In the genomic region with DNA sequence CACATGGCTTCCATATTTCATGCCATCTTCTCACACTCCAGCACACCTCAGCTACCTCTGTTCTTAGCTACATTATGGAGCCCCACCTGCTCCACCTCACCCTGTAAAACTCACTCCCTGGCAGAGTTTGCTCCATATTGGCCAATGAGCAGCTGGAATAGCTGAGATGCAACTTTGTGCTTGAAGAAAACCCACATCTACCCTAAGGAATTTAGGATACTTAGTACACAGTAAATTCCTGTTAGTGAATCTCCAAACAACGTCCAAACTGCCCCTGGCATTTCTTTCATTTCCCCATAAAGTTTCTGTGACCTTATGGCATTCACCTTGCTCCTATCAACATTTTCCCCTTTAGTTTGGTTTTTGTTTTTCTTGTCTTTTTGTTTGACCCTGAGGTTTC, we compare ENCODE assay signal across 9 cellular contexts. TPM values are rescaled to one million over a fixed set of nuclear protein-coding genes. Genes with fewer than 3 reads are reported as not detected.
DNase-seq lines count a peak whose midpoint lies in the region; ATAC-seq, FAIRE-seq and TF ChIP-seq lines count a peak whose summit lies in the region.
"Had no signal": no experiment of that assay in that cellular context is flagged by ENCODE, and none has a peak within 500 bp of the region (broad histone marks: within the 10 kb centered on the region; RNA-seq: fewer than 3 reads in every experiment).

No MANE protein-coding gene starts in this region.

- no peak for ATAC-seq in activated naive CD8-positive, alpha-beta T cell treated with anti-CD3 and anti-CD28 coated beads, Interleukin-2, amount 10 ng/mL, durations not matched to agents 7 days and 5 days (ENCODE audit: low read depth)
- ATAC-seq in GM21717 (IDR thresholded peaks at IDR 0.05; ENCODE audit: unreplicated experiment): no peak

- H3K27ac ChIP-seq in keratinocyte (ENCODE audit: control insufficient read depth, insufficient read depth, low read length) (peak overlapping the region; percentile 42), temporal lobe (ENCODE audit: low read depth, low read length) (peak overlapping the region; percentile 14), WERI-Rb-1 (no peak overlapping the region)

- H4K20me1 ChIP-seq in keratinocyte (ENCODE audit: control insufficient read depth, extremely low read depth, insufficient read depth, low read length): peaks cover 10% of the 10 kb centered on the region

- dilution Hi-C loops in keratinocyte (cut with MboI; ENCODE audit: extremely low pct_ligation_motif_present, low sequenced_read_pairs): no loop called here

- H3K4me3 Mint-ChIP-seq in activated naive CD4-positive, alpha-beta T cell treated with anti-CD3 and anti-CD28 coated beads for 36 hours: no peak overlapping the region
- H3K4me3 Mint-ChIP-seq in activated naive CD8-positive, alpha-beta T cell treated with anti-CD3 and anti-CD28 coated beads, Interleukin-2, amount 10 ng/mL, durations not matched to agents 7 days and 5 days: peak overlapping the region; percentile 17

- peaks cover 8% of the 10 kb centered on the region for H3K27me3 Mint-ChIP-seq in activated naive CD4-positive, alpha-beta T cell treated with anti-CD3 and anti-CD28 coated beads for 36 hours (ENCODE audit: low read depth)
- no peaks in the 10 kb centered on the region for H3K27me3 Mint-ChIP-seq in activated naive CD8-positive, alpha-beta T cell treated with anti-CD3 and anti-CD28 coated beads, Interleukin-2, amount 10 ng/mL, durations not matched to agents 7 days and 5 days

- H3K4me3 ChIP-seq in keratinocyte (ENCODE audit: control insufficient read depth in 2 of 3, extremely low read depth in 1 of 3, insufficient read depth in 2 of 3, low read depth in 1 of 3, low read length in 3 of 3) (peak overlapping the region in 1 of 3 experiments; percentile 4), WERI-Rb-1 (ENCODE audit: low read depth, low read length) (no peak overlapping the region)

- H3K9me3 Mint-ChIP-seq in activated naive CD4-positive, alpha-beta T cell treated with anti-CD3 and anti-CD28 coated beads for 36 hours: no peaks in the 10 kb centered on the region
- H3K9me3 Mint-ChIP-seq in activated naive CD8-positive, alpha-beta T cell treated with anti-CD3 and anti-CD28 coated beads, Interleukin-2, amount 10 ng/mL, durations not matched to agents 7 days and 5 days: no peaks in the 10 kb centered on the region

- H3K27ac Mint-ChIP-seq in activated naive CD4-positive, alpha-beta T cell treated with anti-CD3 and anti-CD28 coated beads for 36 hours: peak overlapping the region; percentile 67
- peak overlapping the region; percentile 22 for H3K27ac Mint-ChIP-seq in activated naive CD8-positive, alpha-beta T cell treated with anti-CD3 and anti-CD28 coated beads, Interleukin-2, amount 10 ng/mL, durations not matched to agents 7 days and 5 days

- intact Hi-C loops in activated naive CD4-positive, alpha-beta T cell treated with anti-CD3 and anti-CD28 coated beads for 36 hours (cut with micrococcal nuclease): no loop called here

- no peaks in the 10 kb centered on the region for H3K9me3 ChIP-seq in keratinocyte (ENCODE audit: control insufficient read depth, low read depth, low read length)
- H3K9me3 ChIP-seq in WERI-Rb-1 (ENCODE audit: severe bottlenecking): no peaks in the 10 kb centered on the region

- H3K4me1 ChIP-seq in keratinocyte (ENCODE audit: control insufficient read depth, extremely low read depth, insufficient read depth, low read length): peaks cover 36% of the 10 kb centered on the region

- peaks cover 34% of the 10 kb centered on the region for H3K4me1 Mint-ChIP-seq in activated naive CD4-positive, alpha-beta T cell treated with anti-CD3 and anti-CD28 coated beads for 36 hours (ENCODE audit: low read depth)
- peaks cover 37% of the 10 kb centered on the region for H3K4me1 Mint-ChIP-seq in activated naive CD8-positive, alpha-beta T cell treated with anti-CD3 and anti-CD28 coated beads, Interleukin-2, amount 10 ng/mL, durations not matched to agents 7 days and 5 days

- H3K36me3 ChIP-seq in keratinocyte (ENCODE audit: control insufficient read depth in 2 of 2, extremely low read depth in 1 of 2, insufficient read depth in 2 of 2, low read length in 2 of 2) (peaks cover 20 to 24% of the 10 kb centered on the region in 2 experiments), WERI-Rb-1 (peaks cover 45% of the 10 kb centered on the region)

- no peak for DNase-seq in activated naive CD4-positive, alpha-beta T cell treated with anti-CD3 and anti-CD28 coated beads for 36 hours
- DNase-seq in activated naive CD4-positive, alpha-beta T cell (lab: John Stamatoyannopoulos, UW): no peak
- no peak for DNase-seq in activated naive CD8-positive, alpha-beta T cell treated with anti-CD3 and anti-CD28 coated beads, Interleukin-2, amount 10 ng/mL, durations not matched to agents 7 days and 5 days
- DNase-seq in keratinocyte (ENCODE audit: low read depth, low spot score) (no peak), WERI-Rb-1 (no peak), COR-L47 (lab: John Stamatoyannopoulos, UW) (no peak)

- H3K4me2 ChIP-seq in keratinocyte (ENCODE audit: control insufficient read depth, extremely low read depth, insufficient read depth, low read depth, low read length): peak overlapping the region; percentile 62

- peaks cover 3% of the 10 kb centered on the region for H3K9me1 ChIP-seq in keratinocyte (ENCODE audit: control insufficient read depth, extremely low read depth, insufficient read depth, low read length)

- no peak overlapping the region for H3K9ac ChIP-seq in keratinocyte (ENCODE audit: control insufficient read depth, extremely low read depth, insufficient read depth, low read length)

- POLR2A ChIA-PET in activated naive CD8-positive, alpha-beta T cell treated with anti-CD3 and anti-CD28 coated beads, Interleukin-2, amount 10 ng/mL, durations not matched to agents 7 days and 5 days (lab: Charles Lee): no interaction called here

- H3K27me3 ChIP-seq in keratinocyte (ENCODE audit: control insufficient read depth, extremely low read depth, insufficient read depth, low read length): peaks cover 14% of the 10 kb centered on the region
- no peaks in the 10 kb centered on the region for H3K27me3 ChIP-seq in WERI-Rb-1 (ENCODE audit: insufficient read depth, low read depth, severe bottlenecking)

- TF ChIP-seq CTCF in keratinocyte (optimal IDR thresholded peaks at IDR 0.05 in 1 of 3, IDR thresholded peaks at IDR 0.05 in 1 of 3, conservative IDR thresholded peaks at IDR 0.05 in 1 of 3; ENCODE audit: extremely low read depth in 1 of 3, insufficient read depth in 2 of 3, low read length in 3 of 3) (no peak), WERI-Rb-1 (IDR thresholded peaks at IDR 0.05; ENCODE audit: low read depth, low read length) (no peak)

- peak; percentile 52 for FAIRE-seq in keratinocyte (lab: Jason Lieb, UNC)

- CTCF ChIA-PET in activated naive CD4-positive, alpha-beta T cell treated with anti-CD3 and anti-CD28 coated beads for 36 hours (lab: Charles Lee): interaction anchor here (0.8 to 1.4 kb wide), 2 partner anchors 39 to 46 kb away, joined by 4 to 7 read pairs; no protein-coding TSS in a partner anchor

- no peaks in the 10 kb centered on the region for H3K79me2 ChIP-seq in keratinocyte (ENCODE audit: control insufficient read depth, insufficient read depth, low read length)

- H3K36me3 Mint-ChIP-seq in activated naive CD4-positive, alpha-beta T cell treated with anti-CD3 and anti-CD28 coated beads for 36 hours (ENCODE audit: low read depth): peaks cover 35% of the 10 kb centered on the region
- peaks cover 9% of the 10 kb centered on the region for H3K36me3 Mint-ChIP-seq in activated naive CD8-positive, alpha-beta T cell treated with anti-CD3 and anti-CD28 coated beads, Interleukin-2, amount 10 ng/mL, durations not matched to agents 7 days and 5 days

- H2AFZ ChIP-seq in keratinocyte (ENCODE audit: control insufficient read depth, low read length): no peak overlapping the region

RNA-seq across cellular contexts. Expression of a gene that starts 2.2 kb away (rescaled TPM):
- 1 to 10 TPM; 6.6 TPM for total RNA-seq in activated naive CD4-positive, alpha-beta T cell treated with anti-CD3 and anti-CD28 coated beads for 36 hours
- 1 to 10 TPM; 2.4 to 3.1 TPM for total RNA-seq in activated naive CD8-positive, alpha-beta T cell treated with anti-CD3 and anti-CD28 coated beads, Interleukin-2, amount 10 ng/mL, durations not matched to agents 7 days and 5 days
- polyA plus RNA-seq in keratinocyte: 0.14 to 0.82 TPM (median 0.30 TPM) in 3 replicates
- 0.64 TPM for polyA plus RNA-seq in keratinocyte (2011; ENCODE audit: low read depth)
- 0.05 and 0.09 TPM in 2 replicates for polyA plus RNA-seq in keratinocyte (2011; cell fraction: cytosol; rRNA removed)
- polyA plus RNA-seq in keratinocyte (2011; cell fraction: nucleus; rRNA removed): 2.5 and 4.0 TPM in 2 replicates
- 0.28 and 1.2 TPM in 2 replicates for polyA plus RNA-seq in keratinocyte (2012; ENCODE audit: low replicate concordance)
- 0.43 to 2.6 TPM (median 1.6 TPM) in 3 replicates for polyA minus RNA-seq in keratinocyte
- polyA minus RNA-seq in keratinocyte (2011; cell fraction: cytosol; rRNA and poly(A)+ RNA removed): not detected
- 1.4 and 1.7 TPM in 2 replicates for polyA minus RNA-seq in keratinocyte (2011; cell fraction: nucleus; rRNA and poly(A)+ RNA removed)
- total RNA-seq in temporal lobe: 1.5 TPM

RNA-seq across cellular contexts. Expression of a gene that starts 35.6 kb away (rescaled TPM):
- total RNA-seq in activated naive CD4-positive, alpha-beta T cell treated with anti-CD3 and anti-CD28 coated beads for 36 hours: 100 to 1,000 TPM; 227 to 236 TPM
- 100 to 1,000 TPM; 168 to 181 TPM for total RNA-seq in activated naive CD8-positive, alpha-beta T cell treated with anti-CD3 and anti-CD28 coated beads, Interleukin-2, amount 10 ng/mL, durations not matched to agents 7 days and 5 days
- polyA plus RNA-seq in keratinocyte: 187 to 236 TPM (median 212 TPM) in 3 replicates
- polyA plus RNA-seq in keratinocyte (2011; ENCODE audit: low read depth): 68.5 TPM
- polyA plus RNA-seq in keratinocyte (2011; cell fraction: cytosol; rRNA removed): 181 and 206 TPM in 2 replicates
- 290 and 325 TPM in 2 replicates for polyA plus RNA-seq in keratinocyte (2011; cell fraction: nucleus; rRNA removed)
- polyA plus RNA-seq in keratinocyte (2012; ENCODE audit: low replicate concordance): 108 and 136 TPM in 2 replicates
- polyA minus RNA-seq in keratinocyte: 210 to 358 TPM (median 329 TPM) in 3 replicates
- polyA minus RNA-seq in keratinocyte (2011; cell fraction: cytosol; rRNA and poly(A)+ RNA removed): 307 TPM
- polyA minus RNA-seq in keratinocyte (2011; cell fraction: nucleus; rRNA and poly(A)+ RNA removed): 185 and 265 TPM in 2 replicates
- 152 TPM for total RNA-seq in temporal lobe

RNA-seq across cellular contexts. Expression of a gene that starts 35.7 kb away (rescaled TPM):
- 100 to 1,000 TPM; 146 to 154 TPM for total RNA-seq in activated naive CD4-positive, alpha-beta T cell treated with anti-CD3 and anti-CD28 coated beads for 36 hours
- 10 to 100 TPM; 31.5 to 34.3 TPM for total RNA-seq in activated naive CD8-positive, alpha-beta T cell treated with anti-CD3 and anti-CD28 coated beads, Interleukin-2, amount 10 ng/mL, durations not matched to agents 7 days and 5 days
- 15.4 to 23.1 TPM (median 18.3 TPM) in 3 replicates for polyA plus RNA-seq in keratinocyte
- 9.6 TPM for polyA plus RNA-seq in keratinocyte (2011; ENCODE audit: low read depth)
- 11.3 and 20.9 TPM in 2 replicates for polyA plus RNA-seq in keratinocyte (2011; cell fraction: cytosol; rRNA removed)
- polyA plus RNA-seq in keratinocyte (2011; cell fraction: nucleus; rRNA removed): 49.7 and 61.6 TPM in 2 replicates
- polyA plus RNA-seq in keratinocyte (2012; ENCODE audit: low replicate concordance): 21.5 and 23.1 TPM in 2 replicates
- 24.2 to 34.2 TPM (median 26.2 TPM) in 3 replicates for polyA minus RNA-seq in keratinocyte
- 28.8 TPM for polyA minus RNA-seq in keratinocyte (2011; cell fraction: cytosol; rRNA and poly(A)+ RNA removed)
- 19.0 and 25.4 TPM in 2 replicates for polyA minus RNA-seq in keratinocyte (2011; cell fraction: nucleus; rRNA and poly(A)+ RNA removed)
- total RNA-seq in temporal lobe: 10.3 TPM

RNA-seq across cellular contexts. Expression of a gene that starts 56.4 kb away (rescaled TPM):
- total RNA-seq in activated naive CD4-positive, alpha-beta T cell treated with anti-CD3 and anti-CD28 coated beads for 36 hours: not detected
- not detected for total RNA-seq in activated naive CD8-positive, alpha-beta T cell treated with anti-CD3 and anti-CD28 coated beads, Interleukin-2, amount 10 ng/mL, durations not matched to agents 7 days and 5 days
- polyA plus RNA-seq in keratinocyte: not detected in 3 replicates
- not detected for polyA plus RNA-seq in keratinocyte (2011; ENCODE audit: low read depth)
- not detected in 2 replicates for polyA plus RNA-seq in keratinocyte (2011; cell fraction: cytosol; rRNA removed)
- polyA plus RNA-seq in keratinocyte (2011; cell fraction: nucleus; rRNA removed): not detected in 2 replicates
- polyA plus RNA-seq in keratinocyte (2012; ENCODE audit: low replicate concordance): not detected in 2 replicates
- not detected in 3 replicates for polyA minus RNA-seq in keratinocyte
- polyA minus RNA-seq in keratinocyte (2011; cell fraction: cytosol; rRNA and poly(A)+ RNA removed): not detected
- polyA minus RNA-seq in keratinocyte (2011; cell fraction: nucleus; rRNA and poly(A)+ RNA removed): not detected in 2 replicates
- not detected for total RNA-seq in temporal lobe
- total RNA-seq: renal cortical epithelial cell had no signal

Comparison
In these comparisons a context has a peak if more than half of its experiments do, and no peak if none do; other contexts are left out.
1. RNA of a gene that starts 35.7 kb away (total RNA-seq): 146 to 154 TPM in activated naive CD4-positive, alpha-beta T cell treated with anti-CD3 and anti-CD28 coated beads for 36 hours; 31.5 to 34.3 TPM in activated naive CD8-positive, alpha-beta T cell treated with anti-CD3 and anti-CD28 coated beads, Interleukin-2, amount 10 ng/mL, durations not matched to agents 7 days and 5 days and 10.3 TPM in temporal lobe (single experiment); every median in the first group is over 4 times any median in the second.